ENCODE assay signal across 17 cellular contexts in genomic region chr20:57169162-57169561, GRCh38.
A peak's percentile ranks its signal among the peaks of the same experiment; 100 is the strongest.
DNase-seq lines count a peak whose midpoint lies in the region; ATAC-seq and TF ChIP-seq lines count a peak whose summit lies in the region.
"Had no signal": no experiment of that assay in that cellular context is flagged by ENCODE, and none has a peak within 500 bp of the region (broad histone marks: within the 10 kb centered on the region; RNA-seq: fewer than 3 reads in every experiment).

No MANE protein-coding gene starts in this region.

- no peaks in the 10 kb centered on the region for H3K27me3 Mint-ChIP-seq in neural crest cell (ENCODE audit: low read depth)
- peaks cover 26% of the 10 kb centered on the region for H3K27me3 Mint-ChIP-seq in stimulated activated memory B cell treated with anti-CD40 and anti-IgM and Interleukin-4, amounts not matched to agents 10 μg/mL and 1 μg/mL and 100 μg/mL, for 72 hours

- H3K9me3 Mint-ChIP-seq in neural crest cell, result peaks cover under 1% of the 10 kb centered on the region
- peaks cover 4% of the 10 kb centered on the region for H3K9me3 Mint-ChIP-seq in stimulated activated memory B cell treated with anti-CD40 and anti-IgM and Interleukin-4, amounts not matched to agents 10 μg/mL and 1 μg/mL and 100 μg/mL, for 72 hours

- peaks cover 3% of the 10 kb centered on the region; the same call in 1 of the 2 replicates for H3K4me1 ChIP-seq in HEK293 (ENCODE audit: control insufficient read depth, insufficient read depth, low read length)
- peaks cover 24% of the 10 kb centered on the region for H3K4me1 ChIP-seq in SJCRH30
- H3K4me1 ChIP-seq in spleen, result no peaks in the 10 kb centered on the region

- no peak overlapping the region for H3K4me3 ChIP-seq in HEK293 (ENCODE audit: low read depth, low read length)
- no peak overlapping the region for H3K4me3 ChIP-seq in SJCRH30
- H3K4me3 ChIP-seq in spleen, result no peak overlapping the region

- intact Hi-C loops in spleen (cut with DNase I; ENCODE audit: low total_unique reads), result no loop called here
- intact Hi-C loops in left colon (cut with DNase I, micrococcal nuclease), result no loop called here

- POLR2A ChIA-PET in HEK293 (lab: Yijun Ruan, JAX), result no interaction called here

- 65 to 90% (median 71%) methylated on average over 7 of the region's 7 CpGs for WGBS in spleen, 5 donors

- ATAC-seq in stimulated activated memory B cell treated with anti-CD40 and anti-IgM and Interleukin-4, amounts not matched to agents 10 μg/mL and 1 μg/mL and 100 μg/mL, for 72 hours, result no peak
- no peak for ATAC-seq in left colon

- no peak overlapping the region for H3K4me3 Mint-ChIP-seq in neural crest cell
- H3K4me3 Mint-ChIP-seq in stimulated activated memory B cell treated with anti-CD40 and anti-IgM and Interleukin-4, amounts not matched to agents 10 μg/mL and 1 μg/mL and 100 μg/mL, for 72 hours, result no peak overlapping the region
- H3K4me3 Mint-ChIP-seq: CD8-positive, alpha-beta memory T cell had no signal

- H3K27ac ChIP-seq in HEK293 (ENCODE audit: extremely low read depth, low read depth, low read length), result no peak overlapping the region
- H3K27ac ChIP-seq in SJCRH30, result peak overlapping the region; percentile 96
- H3K27ac ChIP-seq in spleen, result no peak overlapping the region
- H3K27ac ChIP-seq: C4-2B had no signal

- no peak for TF ChIP-seq POLR2A in spleen (IDR thresholded peaks at IDR 0.05)

- H3K27ac Mint-ChIP-seq in neural crest cell (ENCODE audit: unreplicated experiment), result peak overlapping the region; percentile 27
- H3K27ac Mint-ChIP-seq in stimulated activated memory B cell treated with anti-CD40 and anti-IgM and Interleukin-4, amounts not matched to agents 10 μg/mL and 1 μg/mL and 100 μg/mL, for 72 hours, result no peak overlapping the region

- CTCF ChIA-PET in HEK293 (lab: Yijun Ruan, JAX), result no interaction called here

- H3K9me3 ChIP-seq in HEK293 (ENCODE audit: control insufficient read depth, insufficient read depth, low read depth, low read length) (no peaks in the 10 kb centered on the region), SJCRH30 (replicated peaks) (peaks cover under 1% of the 10 kb centered on the region; the same call in 1 of the 2 replicates), spleen (no peaks in the 10 kb centered on the region)

- peaks cover 14% of the 10 kb centered on the region for H3K4me1 Mint-ChIP-seq in neural crest cell
- no peaks in the 10 kb centered on the region for H3K4me1 Mint-ChIP-seq in stimulated activated memory B cell treated with anti-CD40 and anti-IgM and Interleukin-4, amounts not matched to agents 10 μg/mL and 1 μg/mL and 100 μg/mL, for 72 hours
- H3K4me1 Mint-ChIP-seq: CD8-positive, alpha-beta memory T cell had no signal

- H3K36me3 ChIP-seq in HEK293 (ENCODE audit: control insufficient read depth in 2 of 2, insufficient read depth in 1 of 2, low read length in 2 of 2) (peaks cover 0 to 36% of the 10 kb centered on the region in 2 experiments; a peak in 2 of 3 replicates), SJCRH30 (peaks cover 4% of the 10 kb centered on the region; the same call in 1 of the 2 replicates), spleen (no peaks in the 10 kb centered on the region)

- no peak for TF ChIP-seq CTCF in HEK293 (tag by site-specific recombination; IDR thresholded peaks at IDR 0.05)
- no peak for TF ChIP-seq CTCF in neural crest cell (conservative IDR thresholded peaks at IDR 0.05)
- no peak for TF ChIP-seq CTCF in spleen (IDR thresholded peaks at IDR 0.05 in 8 of 11, conservative IDR thresholded peaks at IDR 0.05 in 3 of 11)

- DNase-seq in SJCRH30, result peak in 1 of 2 experiments; percentile 58
- DNase-seq in neural crest cell (ENCODE audit: low read depth, low spot score), result no peak
- peak; percentile 41 for DNase-seq in spleen
- DNase-seq in left colon, result no peak
- no peak for DNase-seq in NOMO-1 treated with DMSO at 0.1 percent for 48 hours (lab: John Stamatoyannopoulos, UW; ENCODE audit: unreplicated experiment)
- DNase-seq: Calu3; CD8-positive, alpha-beta memory T cell; Karpas-422; NCI-H1694 treated with DMSO at 0.1 percent for 48 hours; NCI-H2081 treated with DMSO at 0.1 percent for 48 hours; NCI-H2171 treated with DMSO at 0.1 percent for 48 hours; NCI-H524 treated with DMSO at 0.1 percent for 48 hours; NCI-H82; Right ventricle myocardium superior had no signal

- peaks cover 10% of the 10 kb centered on the region for H3K36me3 Mint-ChIP-seq in neural crest cell (ENCODE audit: low read depth)
- no peaks in the 10 kb centered on the region for H3K36me3 Mint-ChIP-seq in stimulated activated memory B cell treated with anti-CD40 and anti-IgM and Interleukin-4, amounts not matched to agents 10 μg/mL and 1 μg/mL and 100 μg/mL, for 72 hours
- H3K36me3 Mint-ChIP-seq: CD8-positive, alpha-beta memory T cell had no signal

- no peaks in the 10 kb centered on the region for H3K27me3 ChIP-seq in SJCRH30
- H3K27me3 ChIP-seq in spleen (replicated peaks in 1 of 7), result peaks cover 0 to 12% (median 0%) of the 10 kb centered on the region in 7 donors

TF ChIP-seq in HEK293, 187 proteins besides CTCF, POLR2A, EP300 and RAD21:
- TF ChIP-seq ZNF426 (tag by site-specific recombination; IDR thresholded peaks at IDR 0.05), result 0 out of 2 replicates have a peak, but pooled peaks have one; percentile 3
- no peak for TF ChIP-seq ZBTB26 (tag by site-specific recombination; optimal IDR thresholded peaks at IDR 0.05)
